10 cellular contexts compared by ENCODE assay signal in genomic region chr14:103021817-103022668, GRCh38. TPM values are rescaled to one million over a fixed set of nuclear protein-coding genes. Genes with fewer than 3 reads are reported as not detected.
DNase-seq lines count a peak whose midpoint lies in the region; ATAC-seq and TF ChIP-seq lines count a peak whose summit lies in the region.
"Had no signal": no experiment of that assay in that cellular context is flagged by ENCODE, and none has a peak within 500 bp of the region (broad histone marks: within the 10 kb centered on the region; RNA-seq: fewer than 3 reads in every experiment).

No MANE protein-coding gene starts in this region.

- intact Hi-C loops in Caco-2 (cut with micrococcal nuclease; ENCODE audit: unreplicated experiment): no loop called here
- intact Hi-C loops in CD8-positive, alpha-beta T cell (cut with DNase I, micrococcal nuclease): no loop called here

- POLR2A ChIA-PET in Caco-2 (lab: Charles Lee): no interaction called here
- POLR2A ChIA-PET in CD8-positive, alpha-beta T cell (lab: Charles Lee): interaction anchor here (0.8 kb wide), 1 partner anchor 14 kb away, joined by 3 read pairs; no protein-coding TSS in a partner anchor

- H3K36me3 Mint-ChIP-seq in Caco-2 (ENCODE audit: insufficient read depth, unreplicated experiment) (peaks cover 14% of the 10 kb centered on the region), neural crest cell (ENCODE audit: low read depth) (peaks cover 12% of the 10 kb centered on the region)
- H3K36me3 Mint-ChIP-seq in CD8-positive, alpha-beta T cell: no peaks in the 10 kb centered on the region

- no peak for DNase-seq in Caco-2
- peak; percentile 56 for DNase-seq in NCI-H2227 treated with DMSO at 0.1 percent for 48 hours (lab: John Stamatoyannopoulos, UW)
- DNase-seq in epithelial cell of prostate (ENCODE audit: low read depth, low spot score): no peak
- DNase-seq in neural crest cell (ENCODE audit: low read depth, low spot score): no peak
- DNase-seq in CD8-positive, alpha-beta T cell: no peak
- DNase-seq in activated effector memory CD4-positive, alpha-beta T cell treated with anti-CD3 and anti-CD28 coated beads, Interleukin-2, amount 50 U/mL, for 16 hours: no peak

- no peaks in the 10 kb centered on the region for H3K27me3 ChIP-seq in Caco-2 (replicated peaks; ENCODE audit: control insufficient read depth, insufficient read depth, low read length)
- H3K27me3 ChIP-seq in CD8-positive, alpha-beta T cell (ENCODE audit: insufficient read depth, low read length): no peaks in the 10 kb centered on the region

- no peak overlapping the region for H3K4me3 ChIP-seq in Caco-2 (ENCODE audit: low read depth, low read length)
- no peak overlapping the region for H3K4me3 ChIP-seq in CD8-positive, alpha-beta T cell (ENCODE audit: low read depth, low read length)

- no peak for ATAC-seq in CD8-positive, alpha-beta T cell
- no peak for ATAC-seq in HG03571 (IDR thresholded peaks at IDR 0.05; ENCODE audit: unreplicated experiment)
- no peak for ATAC-seq in GM21360 (IDR thresholded peaks at IDR 0.05; ENCODE audit: unreplicated experiment)

- no peaks in the 10 kb centered on the region for H3K36me3 ChIP-seq in Caco-2 (ENCODE audit: control insufficient read depth, insufficient read depth, low read length)
- H3K36me3 ChIP-seq in CD8-positive, alpha-beta T cell (ENCODE audit: insufficient read depth, low read length): no peaks in the 10 kb centered on the region

- TF ChIP-seq CTCF in Caco-2 (IDR thresholded peaks at IDR 0.05; ENCODE audit: insufficient read depth in 1 of 2, low read depth in 1 of 2, low read length in 1 of 2, severe bottlenecking in 1 of 2, unreplicated experiment in 1 of 2) (no peak), neural crest cell (conservative IDR thresholded peaks at IDR 0.05) (no peak)
- TF ChIP-seq CTCF in CD8-positive, alpha-beta T cell (IDR thresholded peaks at IDR 0.05): no peak

- H3K27ac ChIP-seq in epithelial cell of prostate: peak overlapping the region; percentile 53
- no peak overlapping the region for H3K27ac ChIP-seq in CD8-positive, alpha-beta T cell (ENCODE audit: low read depth, low read length)
- H3K27ac ChIP-seq: parathyroid adenoma had no signal

- H3K4me1 Mint-ChIP-seq in Caco-2 (ENCODE audit: low read depth, unreplicated experiment) (peaks cover 19% of the 10 kb centered on the region), neural crest cell (peaks cover 64% of the 10 kb centered on the region)
- no peaks in the 10 kb centered on the region for H3K4me1 Mint-ChIP-seq in CD8-positive, alpha-beta T cell (ENCODE audit: low read depth)

- peaks cover 5% of the 10 kb centered on the region for H3K9me3 Mint-ChIP-seq in Caco-2 (ENCODE audit: unreplicated experiment)
- H3K9me3 Mint-ChIP-seq in neural crest cell: no peaks in the 10 kb centered on the region
- H3K9me3 Mint-ChIP-seq in CD8-positive, alpha-beta T cell: peaks cover 6% of the 10 kb centered on the region

- H3K27me3 Mint-ChIP-seq in Caco-2 (ENCODE audit: insufficient read depth, unreplicated experiment) (no peaks in the 10 kb centered on the region), neural crest cell (ENCODE audit: low read depth) (no peaks in the 10 kb centered on the region)
- peaks cover 34% of the 10 kb centered on the region for H3K27me3 Mint-ChIP-seq in CD8-positive, alpha-beta T cell (ENCODE audit: low read depth)

- H3K27ac Mint-ChIP-seq in Caco-2 (ENCODE audit: unreplicated experiment) (peak overlapping the region; percentile 73), neural crest cell (ENCODE audit: unreplicated experiment) (no peak overlapping the region)
- H3K27ac Mint-ChIP-seq in CD8-positive, alpha-beta T cell: no peak overlapping the region

- no peaks in the 10 kb centered on the region for H3K4me1 ChIP-seq in Caco-2
- H3K4me1 ChIP-seq in CD8-positive, alpha-beta T cell (ENCODE audit: insufficient read depth, low read length): no peaks in the 10 kb centered on the region

- no peaks in the 10 kb centered on the region for H3K9me3 ChIP-seq in Caco-2
- H3K9me3 ChIP-seq in CD8-positive, alpha-beta T cell (ENCODE audit: low read length): no peaks in the 10 kb centered on the region
- H3K9me3 ChIP-seq: SK-N-SH had no signal

- CTCF ChIA-PET in Caco-2 (lab: Charles Lee): no interaction called here
- CTCF ChIA-PET in CD8-positive, alpha-beta T cell (lab: Charles Lee): no interaction called here

- no TSS peak for BruUV-seq in Caco-2 (replicated peaks; lab: Mats Ljungman, UMichigan)

- H3K4me3 Mint-ChIP-seq in Caco-2 (ENCODE audit: unreplicated experiment) (no peak overlapping the region), neural crest cell (peak overlapping the region; percentile 5)
- H3K4me3 Mint-ChIP-seq in CD8-positive, alpha-beta T cell: no peak overlapping the region

RNA-seq across cellular contexts. Expression of gene CDC42BPB, which starts 35.3 kb away (rescaled TPM):
- total RNA-seq in Caco-2 (2022) (55.1 and 60.0 TPM in 2 replicates), neural crest cell (94.4 and 94.8 TPM in 2 replicates)
- total RNA-seq in CD8-positive, alpha-beta T cell: 1 to 10 TPM; 1.4 to 2.2 TPM

Comparison
In these comparisons a context has a peak if more than half of its experiments do, and no peak if none do; other contexts are left out.
1. RNA of gene CDC42BPB, which starts 35.3 kb away (total RNA-seq): 94.4 to 94.8 TPM in neural crest cell and 55.1 to 60.0 TPM in Caco-2; 1.4 to 2.2 TPM in CD8-positive, alpha-beta T cell; every median in the first group is over 10 times any median in the second.